Comparison of ENCODE assay signal across 16 cellular contexts in genomic region chr6:72140795-72141194, GRCh38.
DNase-seq lines count a peak whose midpoint lies in the region; ATAC-seq, FAIRE-seq and TF ChIP-seq lines count a peak whose summit lies in the region.
"Had no signal": no experiment of that assay in that cellular context is flagged by ENCODE, and none has a peak within 500 bp of the region (broad histone marks: within the 10 kb centered on the region; RNA-seq: fewer than 3 reads in every experiment).

No MANE protein-coding gene starts in this region.

- H3K9me3 Mint-ChIP-seq in HFFc6, result 0 out of 2 replicates have a peak, but pooled peaks cover 3% of the 10 kb centered on the region
- H3K9me3 Mint-ChIP-seq: activated naive CD4-positive, alpha-beta T cell treated with anti-CD3 and anti-CD28 coated beads, Interleukin-2, amount 50 U/mL, for 24 hours had no signal

- TF ChIP-seq POLR2A in H54 (IDR thresholded peaks at IDR 0.05; ENCODE audit: low read depth, low read length), result no peak

- no peak for ATAC-seq in left cardiac atrium
- ATAC-seq in HG03439 (IDR thresholded peaks at IDR 0.05; ENCODE audit: unreplicated experiment), result no peak
- ATAC-seq: activated CD4-positive, CD25-positive, alpha-beta regulatory T cell treated with anti-CD3 and anti-CD28 coated beads, Interleukin-2, amount 50 U/mL, for 24 hours; heart right ventricle had no signal

- DNase-seq in AG09309 (ENCODE audit: low read depth) (no peak), HFFc6 (peak; percentile 8), SK-N-MC (ENCODE audit: low read depth, low spot score) (peak; percentile 32), hepatocyte (ENCODE audit: low spot score) (no peak), NCI-H2196 (lab: John Stamatoyannopoulos, UW; ENCODE audit: unreplicated experiment) (no peak), left cardiac atrium (no peak), H54 (ENCODE audit: insufficient read length, low spot score) (no peak)
- DNase-seq: activated CD8-positive, alpha-beta memory T cell treated with anti-CD3 and anti-CD28 coated beads, Interleukin-2, amount 50 U/mL, for 48 hours; caudate nucleus; heart right ventricle; NCI-H446; stimulated activated CD4-positive, alpha-beta T cell treated with anti-CD3 and anti-CD28 coated beads, Interleukin-15, amount 100 ng/mL, for 24 hours had no signal

- H3K4me3 Mint-ChIP-seq in HFFc6, result no peak overlapping the region
- H3K4me3 Mint-ChIP-seq: activated naive CD4-positive, alpha-beta T cell treated with anti-CD3 and anti-CD28 coated beads, Interleukin-2, amount 50 U/mL, for 24 hours had no signal

- TF ChIP-seq CTCF in AG09309 (IDR thresholded peaks at IDR 0.05; ENCODE audit: control insufficient read depth, insufficient read depth, low read depth, low read length, missing control alignments) (peak; percentile 18), HFFc6 (IDR thresholded peaks at IDR 0.05) (peak; percentile 56; the same call in 1 of the 2 replicates), hepatocyte (IDR thresholded peaks at IDR 0.05; ENCODE audit: poor library complexity) (peak; percentile 23)

- no peaks in the 10 kb centered on the region for H3K4me1 ChIP-seq in hepatocyte (ENCODE audit: insufficient read depth)
- H3K4me1 ChIP-seq: heart right ventricle, prostate gland had no signal

- no peaks in the 10 kb centered on the region for H3K27me3 ChIP-seq in hepatocyte
- H3K27me3 ChIP-seq: heart right ventricle had no signal

- peaks cover 9% of the 10 kb centered on the region for H3K4me1 Mint-ChIP-seq in HFFc6 (ENCODE audit: low read depth)
- H3K4me1 Mint-ChIP-seq: activated naive CD4-positive, alpha-beta T cell treated with anti-CD3 and anti-CD28 coated beads, Interleukin-2, amount 50 U/mL, for 24 hours had no signal

- no peak for FAIRE-seq in H54 (lab: Jason Lieb, UNC)

- no peak overlapping the region for H3K9ac ChIP-seq in SK-N-MC (ENCODE audit: insufficient read length)

- no peaks in the 10 kb centered on the region for H3K36me3 Mint-ChIP-seq in HFFc6 (ENCODE audit: low read depth)
- H3K36me3 Mint-ChIP-seq: activated naive CD4-positive, alpha-beta T cell treated with anti-CD3 and anti-CD28 coated beads, Interleukin-2, amount 50 U/mL, for 24 hours had no signal

- H3K4me3 ChIP-seq in AG09309 (ENCODE audit: control insufficient read depth, low read depth, low read length) (no peak overlapping the region), SK-N-MC (no peak overlapping the region), hepatocyte (no peak overlapping the region)
- H3K4me3 ChIP-seq: heart right ventricle, prostate gland had no signal

- intact Hi-C loops in left cardiac atrium (cut with DNase I), result no loop called here

- no peaks in the 10 kb centered on the region for H3K79me2 ChIP-seq in hepatocyte

- no peak overlapping the region for H2AFZ ChIP-seq in hepatocyte

- H3K27ac ChIP-seq in SK-N-MC (no peak overlapping the region), hepatocyte (no peak overlapping the region)
- H3K27ac ChIP-seq: heart right ventricle, prostate gland had no signal

- H3K9me2 ChIP-seq in hepatocyte (replicated peaks; ENCODE audit: insufficient read depth), result no peaks in the 10 kb centered on the region

- no peak overlapping the region for H3K27ac Mint-ChIP-seq in HFFc6
- H3K27ac Mint-ChIP-seq: activated naive CD4-positive, alpha-beta T cell treated with anti-CD3 and anti-CD28 coated beads, Interleukin-2, amount 50 U/mL, for 24 hours had no signal

- H4K20me1 ChIP-seq in hepatocyte (ENCODE audit: insufficient read depth, poor library complexity, severe bottlenecking), result no peaks in the 10 kb centered on the region

- H3K4me2 ChIP-seq in hepatocyte, result no peak overlapping the region

- H3K9me3 ChIP-seq in SK-N-MC (ENCODE audit: low read depth, low read length) (no peaks in the 10 kb centered on the region; the same call in 1 of the 2 replicates), hepatocyte (ENCODE audit: low read depth) (no peaks in the 10 kb centered on the region)
- H3K9me3 ChIP-seq: prostate gland had no signal

- H3K36me3 ChIP-seq in SK-N-MC (ENCODE audit: insufficient read depth, low read length) (no peaks in the 10 kb centered on the region), hepatocyte (replicated peaks; ENCODE audit: insufficient read depth, low read depth) (no peaks in the 10 kb centered on the region)
- H3K36me3 ChIP-seq: heart right ventricle, prostate gland had no signal

- H3K27me3 Mint-ChIP-seq in HFFc6 (ENCODE audit: insufficient read depth), result no peaks in the 10 kb centered on the region; the same call in none of the 2 replicates
- H3K27me3 Mint-ChIP-seq: activated naive CD4-positive, alpha-beta T cell treated with anti-CD3 and anti-CD28 coated beads, Interleukin-2, amount 50 U/mL, for 24 hours had no signal

Comparison
In these comparisons a context has a peak if more than half of its experiments do, and no peak if none do; other contexts are left out.
1. DNase-seq: peak in HFFc6 (single experiment) and SK-N-MC (single experiment); none in AG09309 (single experiment), hepatocyte (single experiment), NCI-H2196 (single experiment), left cardiac atrium (single experiment) and H54 (single experiment).
2. Peak in every context shown above with its lines, with median percentiles within 50 percentile points of each other: CTCF ChIP-seq.